In genomic region chr6:17393335-17394191, GRCh38 we compare ENCODE assay signal across 8 cellular contexts. TPM values are rescaled to one million over a fixed set of nuclear protein-coding genes. Genes with fewer than 3 reads are reported as not detected.
DNase-seq lines count a peak whose midpoint lies in the region; ATAC-seq and TF ChIP-seq lines count a peak whose summit lies in the region.

Gene CAP2 (plus strand): TSS chr6:17393595. CDS start chr6:17421556, 27,961 bp downstream.

- peaks cover 0 to 8% (median 0%) of the 10 kb centered on the region in 11 donors for H3K9me3 ChIP-seq in heart right ventricle

- peaks cover 0 to 37% (median 0%) of the 10 kb centered on the region in 7 donors for H3K27me3 ChIP-seq in heart right ventricle

- peak within 1 kb of the TSS; percentile 21 to 66 (median 58) for H3K4me3 ChIP-seq in heart right ventricle

- H3K4me1 ChIP-seq in heart right ventricle = peaks cover 0 to 15% (median 8%) of the 10 kb centered on the region in 9 donors

- no peaks in the 10 kb centered on the region for H3K36me3 ChIP-seq in heart right ventricle

- intact Hi-C loops in heart right ventricle (cut with DNase I) = loop anchor here in 6 of 10 donors (5.0 to 10.0 kb wide), 4 partner anchors 89 to 109 kb away; partner anchors contain the start of gene RBM24 (in 2 of the 6)

- ATAC-seq in heart right ventricle = peak; percentile 83 to 97 (median 94)
- ATAC-seq in GM18870 (IDR thresholded peaks at IDR 0.05; ENCODE audit: unreplicated experiment) = no peak

- H3K27ac ChIP-seq in heart right ventricle = peak within 1 kb of the TSS; percentile 59 to 93 (median 76)

- no peak for TF ChIP-seq CTCF in heart right ventricle (IDR thresholded peaks at IDR 0.05)

- WGBS in heart right ventricle, 2 donors = 1% methylated on average over 44 to 81 of the region's 81 CpGs

- DNase-seq in DMS79 treated with DMSO at 0.1 percent for 48 hours (lab: John Stamatoyannopoulos, UW) (peak; percentile 14), DMS79 (lab: John Stamatoyannopoulos, UW) (no peak), NCI-H2081 treated with DMSO at 0.1 percent for 48 hours (lab: John Stamatoyannopoulos, UW) (peak; percentile 23), amygdala (lab: John Stamatoyannopoulos, UW) (peak in 52 of 56 donors; percentile 8 to 86 (median 57)), heart right ventricle (peak; percentile 66 to 76), nucleus accumbens (lab: John Stamatoyannopoulos, UW) (peak in 54 of 56 donors; percentile 2 to 91 (median 62)), HUDEP-2 (lab: John Stamatoyannopoulos, UW; ENCODE audit: unreplicated experiment in 76 of 76) (no peak)

RNA-seq across cellular contexts. Expression of gene CAP2, which starts in this region (rescaled TPM):
- 100 to 1,000 TPM; 116 to 211 (median 172) TPM for total RNA-seq in heart right ventricle
- polyA plus RNA-seq in heart right ventricle = 10 to 100 TPM; 42.0 to 57.4 TPM

Comparison
In these comparisons a context has a peak if more than half of its experiments do, and no peak if none do; other contexts are left out.
1. DNase-seq: peak in DMS79 treated with DMSO at 0.1 percent for 48 hours (single experiment), NCI-H2081 treated with DMSO at 0.1 percent for 48 hours (single experiment), amygdala (52 of 56), heart right ventricle (2 of 2) and nucleus accumbens (54 of 56); none in DMS79 (single experiment) and HUDEP-2 (0 of 76).